Comparison of ENCODE assay signal across 1 cellular context in genomic region chr15:84988909-84989644, GRCh38.
TF ChIP-seq lines count a peak whose summit lies in the region.

No MANE protein-coding gene starts in this region.

TF ChIP-seq in GM12891, 5 proteins besides CTCF, POLR2A, EP300 and RAD21:
- no peak for TF ChIP-seq POLR2AphosphoS5 (IDR thresholded peaks at IDR 0.05; ENCODE audit: low read depth, low read length)
- peak; percentile 66 for TF ChIP-seq SPI1 (IDR thresholded peaks at IDR 0.05; ENCODE audit: low read depth, low read length)
TF ChIP-seq in GM12891: peak in this region for 1.
